ENCODE assay signal across 2 cellular contexts in genomic region chr1:68199603-68200002, GRCh38.
TF ChIP-seq lines count a peak whose summit lies in the region.

No MANE protein-coding gene starts in this region.

TF ChIP-seq in GM23338, 12 proteins besides CTCF, POLR2A, EP300 and RAD21:
- no peak for TF ChIP-seq JUNB (IDR thresholded peaks at IDR 0.05; ENCODE audit: unreplicated experiment)
- TF ChIP-seq EZH2phosphoT487 (IDR thresholded peaks at IDR 0.05; ENCODE audit: unreplicated experiment): no peak
- TF ChIP-seq ZNF114 (CRISPR knock-in tag; IDR thresholded peaks at IDR 0.05): no peak
- TF ChIP-seq STAT1 (IDR thresholded peaks at IDR 0.05; ENCODE audit: unreplicated experiment): no peak
- no peak for TF ChIP-seq CREB1 (CRISPR knock-in tag; IDR thresholded peaks at IDR 0.05; ENCODE audit: low read depth)
- TF ChIP-seq POLR2AphosphoS5 (IDR thresholded peaks at IDR 0.05; ENCODE audit: low read depth): no peak
- TF ChIP-seq ETS1 (IDR thresholded peaks at IDR 0.05): no peak
- TF ChIP-seq REST (IDR thresholded peaks at IDR 0.05; ENCODE audit: unreplicated experiment): no peak
- TF ChIP-seq EZH2 (IDR thresholded peaks at IDR 0.05; ENCODE audit: low read depth, unreplicated experiment): no peak
- no peak for TF ChIP-seq ZNF462 (CRISPR knock-in tag; IDR thresholded peaks at IDR 0.05)
- no peak for TF ChIP-seq NANOG (IDR thresholded peaks at IDR 0.05; ENCODE audit: borderline replicate concordance)

TF ChIP-seq in IMR-90, 13 proteins besides CTCF, POLR2A, EP300 and RAD21:
- no peak for TF ChIP-seq MAFK (IDR thresholded peaks at IDR 0.05; ENCODE audit: low read depth, low read length)
- TF ChIP-seq RFX5 (IDR thresholded peaks at IDR 0.05; ENCODE audit: low read depth, low read length): no peak
- no peak for TF ChIP-seq BHLHE40 (IDR thresholded peaks at IDR 0.05; ENCODE audit: low read depth, low read length)
- TF ChIP-seq CEBPB (IDR thresholded peaks at IDR 0.05; ENCODE audit: low read depth, low read length): no peak
